In the genomic region with DNA sequence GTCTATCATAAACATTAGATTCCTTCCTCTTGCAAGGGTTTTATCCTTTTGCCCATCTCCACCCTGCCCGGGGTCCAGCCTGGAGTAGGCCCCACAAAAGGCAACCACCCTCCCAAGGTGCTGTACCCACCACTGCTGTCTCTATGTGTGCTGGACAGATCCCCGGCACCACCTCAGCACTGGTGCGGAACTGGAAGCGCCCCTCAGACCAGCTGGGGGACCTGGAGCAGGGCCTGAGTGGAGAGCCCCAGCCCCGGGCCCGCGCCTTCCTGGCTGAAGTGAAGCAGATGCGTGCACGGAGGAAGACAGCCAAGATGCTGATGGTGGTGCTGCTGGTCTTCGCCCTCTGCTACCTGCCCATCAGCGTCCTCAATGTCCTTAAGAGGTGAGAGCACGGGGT, we compare ENCODE assay signal across 25 cellular contexts. TPM values are rescaled to one million over a fixed set of nuclear protein-coding genes. Genes with fewer than 3 reads are reported as not detected.
"Had no signal": no experiment of that assay in that cellular context is flagged by ENCODE, and none has a peak within 500 bp of the region (broad histone marks: within the 10 kb centered on the region; RNA-seq: fewer than 3 reads in every experiment).

No MANE protein-coding gene starts in this region.

- H3K4me3 ChIP-seq: esophagus muscularis mucosa, gastrocnemius medialis, spleen, suprapubic skin, thyroid gland, uterus had no signal

- H3K27ac ChIP-seq: epithelial cell of prostate, esophagus muscularis mucosa, neutrophil, spleen, suprapubic skin, uterus had no signal

- H3K9me3 ChIP-seq: esophagus muscularis mucosa, gastrocnemius medialis, neutrophil, spleen, suprapubic skin, thyroid gland, uterus had no signal

- H3K9me3 Mint-ChIP-seq: naive thymus-derived CD4-positive, alpha-beta T cell; nephron progenitor cell; type B pancreatic cell had no signal

- H3K27me3 ChIP-seq: thyroid gland, uterus had no signal

- H3K36me3 Mint-ChIP-seq: type B pancreatic cell had no signal

- H3K4me3 Mint-ChIP-seq: naive thymus-derived CD4-positive, alpha-beta T cell; nephron progenitor cell; type B pancreatic cell had no signal

- DNase-seq: cortex of kidney; effector memory CD4-positive, alpha-beta T cell; gastrocnemius medialis; glutamatergic neuron; islet precursor cell; mammary epithelial cell; naive thymus-derived CD4-positive, alpha-beta T cell; nephron progenitor cell; spleen; stimulated activated CD4-positive, alpha-beta T cell treated with anti-CD3 and anti-CD28 coated beads, Interleukin-15, amount 100 ng/mL, for 24 hours; stimulated activated CD4-positive, alpha-beta T cell treated with anti-CD3 and anti-CD28 coated beads, Interleukin-1b, Interleukin-23, amount 100 ng/mL, for 48 hours; stimulated activated CD4-positive, alpha-beta T cell treated with anti-CD3 and anti-CD28 coated beads, Interleukin-4, amount 100 ng/mL, for 24 hours; stimulated activated naive CD4-positive, alpha-beta T cell treated with Interleukin-2 at 50 U/mL for 16 hours; thyroid gland; uterus had no signal

- H3K27ac Mint-ChIP-seq: nephron progenitor cell, type B pancreatic cell had no signal

- H3K36me3 ChIP-seq: gastrocnemius medialis, thyroid gland, uterus had no signal

- ATAC-seq: gastrocnemius medialis; left lobe of liver; naive thymus-derived CD4-positive, alpha-beta T cell; sciatic nerve had no signal

RNA-seq across cellular contexts. Expression of a gene that starts 5.9 kb away (rescaled TPM):
- total RNA-seq: left lobe of liver; mammary epithelial cell; mononuclear cell; naive thymus-derived CD4-positive, alpha-beta T cell; osteoblast; skeletal muscle tissue; spleen; suprapubic skin; uterus had no signal
- polyA plus RNA-seq: mammary epithelial cell; naive thymus-derived CD4-positive, alpha-beta T cell had no signal

RNA-seq across cellular contexts. Expression of a gene that starts 47.0 kb away (rescaled TPM):
- total RNA-seq: mononuclear cell; naive thymus-derived CD4-positive, alpha-beta T cell had no signal
- polyA plus RNA-seq: naive thymus-derived CD4-positive, alpha-beta T cell had no signal
